Comparison of ENCODE assay signal across 16 cellular contexts in the genomic region with DNA sequence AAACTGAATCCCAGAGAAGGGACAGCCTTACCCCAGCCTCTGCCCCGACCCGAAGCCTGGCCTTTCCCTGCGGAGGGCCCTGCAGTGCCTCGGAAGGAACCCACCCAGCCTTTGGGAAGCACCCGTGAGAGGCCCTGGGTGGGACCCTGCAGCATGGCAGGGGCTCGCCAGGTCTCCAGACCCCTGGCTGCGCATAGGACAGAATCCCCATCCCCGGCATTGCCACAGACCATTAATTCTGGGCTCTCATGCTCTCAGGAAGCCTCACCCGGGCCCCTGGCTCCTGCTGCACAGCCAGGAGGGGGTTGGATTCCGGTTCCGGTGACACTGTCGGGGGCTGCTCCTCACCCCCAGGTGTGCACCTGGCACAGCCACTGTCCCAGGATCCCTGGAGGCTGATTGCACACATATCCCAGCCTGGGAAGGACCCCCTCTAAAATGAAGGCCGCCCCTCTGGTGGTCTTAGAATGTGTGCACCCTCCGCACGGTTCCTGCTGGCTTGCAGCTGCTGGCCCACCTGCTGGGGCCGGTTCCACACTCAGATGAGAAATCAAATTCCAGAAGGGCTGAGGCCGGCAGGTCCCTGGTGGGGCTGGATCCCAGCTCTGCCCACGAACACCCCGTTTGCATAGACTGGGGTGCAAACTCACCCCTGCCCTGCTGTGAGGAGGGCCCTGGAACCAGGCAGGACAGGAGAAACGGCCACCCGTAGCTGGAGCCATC. TPM values are rescaled to one million over a fixed set of nuclear protein-coding genes. Genes with fewer than 3 reads are reported as not detected.
DNase-seq lines count a peak whose midpoint lies in the region; ATAC-seq and TF ChIP-seq lines count a peak whose summit lies in the region.
"Had no signal": no experiment of that assay in that cellular context is flagged by ENCODE, and none has a peak within 500 bp of the region (broad histone marks: within the 10 kb centered on the region; RNA-seq: fewer than 3 reads in every experiment).

No MANE protein-coding gene starts in this region.

- H3K79me2 ChIP-seq in HCT116 (ENCODE audit: insufficient read depth, low read length), result no peaks in the 10 kb centered on the region

- no peak for TF ChIP-seq RAD21 in HCT116 (IDR thresholded peaks at IDR 0.05; ENCODE audit: low read depth)

- H3K9ac ChIP-seq in HCT116 (ENCODE audit: low read length), result no peak overlapping the region
- H3K9ac ChIP-seq in SK-N-MC (ENCODE audit: insufficient read length), result no peak overlapping the region
- H3K9ac ChIP-seq in skeletal muscle tissue (ENCODE audit: low read depth in 1 of 3, low read length in 3 of 3), result peak overlapping the region; percentile 23 to 79 (median 61)

- no peak for TF ChIP-seq EP300 in gastroesophageal sphincter (IDR thresholded peaks at IDR 0.05)

- RAD21 ChIA-PET in HCT116 (lab: Charles Lee; ENCODE audit: low non-redundant PET in 1 of 2, low total read pairs in 2 of 2, uncharacterized antibody in 2 of 2, unreplicated experiment in 2 of 2), result no interaction called here

- peak overlapping the region; percentile 80 for H3K4me2 ChIP-seq in HCT116 (ENCODE audit: low read length)

- POLR2A ChIA-PET in HCT116 (lab: Charles Lee), result no interaction called here

- no peaks in the 10 kb centered on the region for H3K9me3 ChIP-seq in HCT116 (ENCODE audit: control insufficient read depth in 1 of 2, insufficient read depth in 1 of 2, low read depth in 1 of 2, low read length in 2 of 2)
- no peaks in the 10 kb centered on the region for H3K9me3 ChIP-seq in SK-N-MC (ENCODE audit: low read depth, low read length)
- H3K9me3 ChIP-seq in gastroesophageal sphincter, result no peaks in the 10 kb centered on the region
- H3K9me3 ChIP-seq in skeletal muscle tissue (ENCODE audit: control insufficient read depth in 3 of 3, low read length in 3 of 3), result no peaks in the 10 kb centered on the region

- TF ChIP-seq CTCF in HCT116 (IDR thresholded peaks at IDR 0.05 in 2 of 3, conservative IDR thresholded peaks at IDR 0.05 in 1 of 3; ENCODE audit: borderline replicate concordance in 1 of 3, insufficient read depth in 1 of 3, low read depth in 2 of 3, low read length in 2 of 3) (no peak), gastroesophageal sphincter (IDR thresholded peaks at IDR 0.05) (no peak)

- BruUV-seq in HCT116 (replicated peaks; lab: Mats Ljungman, UMichigan), result no TSS peak

- H3K4me1 ChIP-seq in HCT116 (ENCODE audit: control insufficient read depth in 1 of 2, insufficient read depth in 2 of 2, low read length in 2 of 2) (peaks cover 0 to 30% of the 10 kb centered on the region in 2 experiments; a peak in 2 of 4 replicates), gastroesophageal sphincter (peaks cover 0 to 25% (median 10%) of the 10 kb centered on the region in 3 donors), skeletal muscle tissue (ENCODE audit: control insufficient read depth in 3 of 3, insufficient read depth in 3 of 3, low read length in 3 of 3) (peaks cover 4 to 12% (median 11%) of the 10 kb centered on the region in 3 donors)

- H3K27ac ChIP-seq in HCT116 (ENCODE audit: low read depth, low read length), result no peak overlapping the region
- peak overlapping the region; percentile 54 for H3K27ac ChIP-seq in SK-N-MC
- H3K27ac ChIP-seq in gastroesophageal sphincter, result peak overlapping the region in 3 of 4 donors; percentile 51 to 54 (median 54)
- no peak overlapping the region for H3K27ac ChIP-seq in skeletal muscle tissue (ENCODE audit: low read depth, low read length)

- TF ChIP-seq POLR2A in HCT116 (IDR thresholded peaks at IDR 0.05; ENCODE audit: borderline replicate concordance, extremely low read depth, insufficient read depth, insufficient read length) (no peak), gastroesophageal sphincter (IDR thresholded peaks at IDR 0.05) (no peak)

- no peaks in the 10 kb centered on the region for H3K9me2 ChIP-seq in HCT116 (ENCODE audit: insufficient read depth)

- intact Hi-C loops in HCT116 (cut with micrococcal nuclease), result no loop called here

- DNase-seq in HCT116 (ENCODE audit: low read depth, low spot score) (no peak), SK-N-MC (ENCODE audit: low read depth, low spot score) (no peak), NCI-H526 treated with DMSO at 0.1 percent for 48 hours (lab: John Stamatoyannopoulos, UW) (no peak), amniotic stem cell (lab: John Stamatoyannopoulos, UW) (no peak)
- DNase-seq: activated CD4-positive, alpha-beta memory T cell treated with anti-CD3 and anti-CD28 coated beads, Interleukin-2, amount 10 ng/mL, durations not matched to agents 7 days and 5 days; CD4-positive, alpha-beta T cell; naive thymus-derived CD8-positive, alpha-beta T cell; NCI-H1092; NCI-H524; stimulated activated CD4-positive, alpha-beta T cell treated with anti-CD3 and anti-CD28 coated beads, Interleukin-4, amount 100 ng/mL, for 4 hours; T1000 had no signal

- no peak overlapping the region for H2AFZ ChIP-seq in HCT116 (ENCODE audit: low read depth, low read length, poor library complexity, severe bottlenecking)

- no peaks in the 10 kb centered on the region for H4K20me1 ChIP-seq in HCT116 (ENCODE audit: insufficient read depth)

- CTCF ChIA-PET in HCT116 (lab: Charles Lee), result no interaction called here

- no peak for ATAC-seq in HCT116
- no peak for ATAC-seq in gastroesophageal sphincter
- no peak for ATAC-seq in GM21423 (IDR thresholded peaks at IDR 0.05; ENCODE audit: unreplicated experiment)
- ATAC-seq: stimulated activated effector memory CD8-positive, alpha-beta T cell treated with anti-CD3 and anti-CD28 coated beads, Interleukin-12 subunit alpha, Interleukin-12 subunit beta, amount 100 ng/mL, for 72 hours had no signal

- H3K27me3 ChIP-seq in HCT116 (ENCODE audit: insufficient read depth, low read length) (no peaks in the 10 kb centered on the region), gastroesophageal sphincter (peaks cover 81% of the 10 kb centered on the region), skeletal muscle tissue (ENCODE audit: control insufficient read depth in 3 of 3, insufficient read depth in 3 of 3, low read length in 3 of 3) (peaks cover 21 to 30% (median 29%) of the 10 kb centered on the region in 3 donors)

- WGBS in gastroesophageal sphincter (ENCODE audit: low coverage in 1 of 2), 2 donors, result no CpG with 5 or more reads among the region's 21 CpGs

- H3K36me3 ChIP-seq in HCT116 (ENCODE audit: control insufficient read depth in 1 of 2, insufficient read depth in 2 of 2, low read length in 2 of 2) (no peaks in the 10 kb centered on the region), SK-N-MC (ENCODE audit: insufficient read depth, low read length) (no peaks in the 10 kb centered on the region), gastroesophageal sphincter (no peaks in the 10 kb centered on the region), skeletal muscle tissue (ENCODE audit: control insufficient read depth in 3 of 3, insufficient read depth in 3 of 3, low read length in 3 of 3) (peaks cover 0 to 24% (median 4%) of the 10 kb centered on the region in 3 donors)

- H3K4me3 ChIP-seq in HCT116 (replicated peaks in 1 of 2; ENCODE audit: low read depth in 1 of 2, low read length in 2 of 2) (no peak overlapping the region), SK-N-MC (peak overlapping the region; percentile 76), gastroesophageal sphincter (peak overlapping the region in 1 of 2 donors; percentile 57), skeletal muscle tissue (ENCODE audit: low read length in 3 of 3) (peak overlapping the region; percentile 46 to 61 (median 59))

TF ChIP-seq in HCT116, 20 proteins besides CTCF, POLR2A, EP300 and RAD21 (continues in another document):
- TF ChIP-seq POLR2AphosphoS5 (IDR thresholded peaks at IDR 0.05; ENCODE audit: low read depth, low read length) (no peak), CEBPB (IDR thresholded peaks at IDR 0.05; ENCODE audit: low read depth) (no peak), MAX (IDR thresholded peaks at IDR 0.05) (no peak), ELF1 (IDR thresholded peaks at IDR 0.05; ENCODE audit: borderline replicate concordance, low read depth) (no peak)
- TF ChIP-seq, protein P1, sequence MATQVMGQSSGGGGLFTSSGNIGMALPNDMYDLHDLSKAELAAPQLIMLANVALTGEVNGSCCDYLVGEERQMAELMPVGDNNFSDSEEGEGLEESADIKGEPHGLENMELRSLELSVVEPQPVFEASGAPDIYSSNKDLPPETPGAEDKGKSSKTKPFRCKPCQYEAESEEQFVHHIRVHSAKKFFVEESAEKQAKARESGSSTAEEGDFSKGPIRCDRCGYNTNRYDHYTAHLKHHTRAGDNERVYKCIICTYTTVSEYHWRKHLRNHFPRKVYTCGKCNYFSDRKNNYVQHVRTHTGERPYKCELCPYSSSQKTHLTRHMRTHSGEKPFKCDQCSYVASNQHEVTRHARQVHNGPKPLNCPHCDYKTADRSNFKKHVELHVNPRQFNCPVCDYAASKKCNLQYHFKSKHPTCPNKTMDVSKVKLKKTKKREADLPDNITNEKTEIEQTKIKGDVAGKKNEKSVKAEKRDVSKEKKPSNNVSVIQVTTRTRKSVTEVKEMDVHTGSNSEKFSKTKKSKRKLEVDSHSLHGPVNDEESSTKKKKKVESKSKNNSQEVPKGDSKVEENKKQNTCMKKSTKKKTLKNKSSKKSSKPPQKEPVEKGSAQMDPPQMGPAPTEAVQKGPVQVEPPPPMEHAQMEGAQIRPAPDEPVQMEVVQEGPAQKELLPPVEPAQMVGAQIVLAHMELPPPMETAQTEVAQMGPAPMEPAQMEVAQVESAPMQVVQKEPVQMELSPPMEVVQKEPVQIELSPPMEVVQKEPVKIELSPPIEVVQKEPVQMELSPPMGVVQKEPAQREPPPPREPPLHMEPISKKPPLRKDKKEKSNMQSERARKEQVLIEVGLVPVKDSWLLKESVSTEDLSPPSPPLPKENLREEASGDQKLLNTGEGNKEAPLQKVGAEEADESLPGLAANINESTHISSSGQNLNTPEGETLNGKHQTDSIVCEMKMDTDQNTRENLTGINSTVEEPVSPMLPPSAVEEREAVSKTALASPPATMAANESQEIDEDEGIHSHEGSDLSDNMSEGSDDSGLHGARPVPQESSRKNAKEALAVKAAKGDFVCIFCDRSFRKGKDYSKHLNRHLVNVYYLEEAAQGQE (IDR thresholded peaks at IDR 0.05; ENCODE audit: low read depth), result no peak

RNA-seq across cellular contexts. Expression of gene EGFL7, which starts 4.7 kb away (rescaled TPM):
- total RNA-seq in HCT116 (2021; ENCODE audit: unreplicated experiment) (82.0 TPM), gastroesophageal sphincter (10 to 100 TPM; 38.8 to 81.0 (median 56.4) TPM), skeletal muscle tissue (51.7 TPM)
- 87.5 and 89.7 TPM in 2 replicates for polyA plus RNA-seq in HCT116 (2012)
- total RNA-seq: CD4-positive, alpha-beta T cell had no signal
- polyA plus RNA-seq: IgD-negative memory B cell had no signal

RNA-seq across cellular contexts. Expression of gene AGPAT2, which starts 19.9 kb away (rescaled TPM):
- 86.0 TPM for total RNA-seq in HCT116 (2021; ENCODE audit: unreplicated experiment)
- 84.7 and 91.2 TPM in 2 replicates for polyA plus RNA-seq in HCT116 (2012)
- 10 to 100 TPM; 28.8 to 43.6 (median 38.4) TPM for total RNA-seq in gastroesophageal sphincter
- 27.1 TPM for total RNA-seq in skeletal muscle tissue

RNA-seq across cellular contexts. Expression of gene DIPK1B, which starts 45.0 kb away (rescaled TPM):
- total RNA-seq in HCT116 (2021; ENCODE audit: unreplicated experiment), result 15.6 TPM
- 13.9 and 14.7 TPM in 2 replicates for polyA plus RNA-seq in HCT116 (2012)
- total RNA-seq in gastroesophageal sphincter, result 10 to 100 TPM in 2 of 4 donors, 1 to 10 TPM in 2; 7.8 to 24.4 (median 11.2) TPM
- 11.0 TPM for total RNA-seq in skeletal muscle tissue

Comparison
In these comparisons a context has a peak if more than half of its experiments do, and no peak if none do; other contexts are left out.
1. H3K27ac ChIP-seq: peak in SK-N-MC (single experiment) and gastroesophageal sphincter (3 of 4); none in HCT116 (single experiment) and skeletal muscle tissue (single experiment).
2. H3K4me3 ChIP-seq: peak in SK-N-MC (single experiment) and skeletal muscle tissue (3 of 3); none in HCT116 (0 of 2).
3. H3K9ac ChIP-seq: peak in skeletal muscle tissue (3 of 3); none in HCT116 (single experiment) and SK-N-MC (single experiment).